In genomic region chr1:234960722-234961467, GRCh38 we compare ENCODE assay signal across 1 cellular context.
TF ChIP-seq lines count a peak whose summit lies in the region.

No MANE protein-coding gene starts in this region.

TF ChIP-seq in GM23338, 12 proteins besides CTCF, POLR2A, EP300 and RAD21 (continued from another document):
- TF ChIP-seq REST (IDR thresholded peaks at IDR 0.05; ENCODE audit: unreplicated experiment) (no peak), ETS1 (IDR thresholded peaks at IDR 0.05) (no peak)
